Comparison of ENCODE assay signal across 25 cellular contexts in genomic region chr17:74731347-74731605, GRCh38. TPM values are rescaled to one million over a fixed set of nuclear protein-coding genes. Genes with fewer than 3 reads are reported as not detected.
"Had no signal": no experiment of that assay in that cellular context is flagged by ENCODE, and none has a peak within 500 bp of the region (broad histone marks: within the 10 kb centered on the region; RNA-seq: fewer than 3 reads in every experiment).

No MANE protein-coding gene starts in this region.

- H3K27me3 Mint-ChIP-seq: activated naive CD4-positive, alpha-beta T cell treated with anti-CD3 and anti-CD28 coated beads, Interleukin-2, amount 50 U/mL, for 24 hours; activated T-helper 17 cell treated with anti-CD3 and anti-CD28 coated beads, Interleukin-2, amount 50 U/mL, for 72 hours; central memory CD8-positive, alpha-beta T cell had no signal

- H3K27ac ChIP-seq: cardiac muscle cell, Peyer's patch, SJSA1 had no signal

- H3K36me3 Mint-ChIP-seq: activated naive CD4-positive, alpha-beta T cell treated with anti-CD3 and anti-CD28 coated beads, Interleukin-2, amount 50 U/mL, for 24 hours had no signal

- H3K9me3 Mint-ChIP-seq: activated CD4-positive, alpha-beta T cell treated with anti-CD3 and anti-CD28 coated beads, Interleukin-2, amount 10 ng/mL, durations not matched to agents 24 days and 14 days; activated naive CD4-positive, alpha-beta T cell treated with anti-CD3 and anti-CD28 coated beads, Interleukin-2, amount 50 U/mL, for 24 hours; activated T-cell treated with anti-CD3 and anti-CD28 coated beads, Interleukin-2, amount 50 U/mL, for 72 hours; activated T-helper 17 cell treated with anti-CD3 and anti-CD28 coated beads, Interleukin-2, amount 50 U/mL, for 72 hours; central memory CD8-positive, alpha-beta T cell; T-helper 1 cell treated with Interleukin-12 subunit alpha and Interleukin-12 subunit beta and Interleukin-4 antibody, amounts not matched to agents 30 μg/mL and 1 μg/mL, for 36 hours; T-helper 2 cell treated with Interferon-gamma antibody and Interleukin-4, amounts not matched to agents 5 μg/mL and 100 μg/mL, for 36 hours had no signal

- H3K4me1 ChIP-seq: SJSA1 had no signal

- H3K4me3 ChIP-seq: cardiac muscle cell, K562, Peyer's patch, SJSA1 had no signal

- H3K9me3 ChIP-seq: Peyer's patch, SK-N-SH had no signal

- DNase-seq: amniotic stem cell, NCI-H1105 treated with DMSO at 0.1 percent for 48 hours, NCI-H1436, NCI-H1694, NCI-H1930, NCI-H2081 treated with DMSO at 0.1 percent for 48 hours, NCI-H345, NCI-H524 treated with DMSO at 0.1 percent for 48 hours, RPMI8226, SHP77 treated with DMSO at 0.1 percent for 48 hours, SK-N-SH had no signal

- ATAC-seq: K562 had no signal

- H3K27me3 ChIP-seq: Peyer's patch had no signal

- H3K4me3 Mint-ChIP-seq: activated naive CD4-positive, alpha-beta T cell treated with anti-CD3 and anti-CD28 coated beads, Interleukin-2, amount 50 U/mL, for 24 hours; activated T-cell treated with anti-CD3 and anti-CD28 coated beads, Interleukin-2, amount 50 U/mL, for 72 hours; activated T-helper 17 cell treated with anti-CD3 and anti-CD28 coated beads, Interleukin-2, amount 50 U/mL, for 72 hours; T-helper 1 cell treated with Interleukin-12 subunit alpha and Interleukin-12 subunit beta and Interleukin-4 antibody, amounts not matched to agents 30 μg/mL and 1 μg/mL, for 36 hours had no signal

- H3K4me2 ChIP-seq: SK-N-SH had no signal

- H3K36me3 ChIP-seq: cardiac muscle cell, Peyer's patch, SJSA1 had no signal

- H3K27ac Mint-ChIP-seq: activated T-cell treated with anti-CD3 and anti-CD28 coated beads, Interleukin-2, amount 50 U/mL, for 72 hours; activated T-helper 17 cell treated with anti-CD3 and anti-CD28 coated beads, Interleukin-2, amount 50 U/mL, for 72 hours had no signal

RNA-seq across cellular contexts. Expression of gene RAB37, which starts 5.8 kb away (rescaled TPM):
- total RNA-seq: MCF 10A had no signal

RNA-seq across cellular contexts. Expression of gene CD300LF, which starts 18.6 kb away (rescaled TPM):
- total RNA-seq: activated CD4-positive, alpha-beta T cell treated with anti-CD3 and anti-CD28 coated beads, Interleukin-2, amount 10 ng/mL, durations not matched to agents 24 days and 14 days; activated T-cell treated with anti-CD3 and anti-CD28 coated beads, Interleukin-2, amount 50 U/mL, for 72 hours; activated T-helper 17 cell treated with anti-CD3 and anti-CD28 coated beads, Interleukin-2, amount 50 U/mL, for 72 hours; cardiac muscle cell; K562; MCF 10A; NCI-H460; PC-3; SJSA1 had no signal
